Comparison of ENCODE assay signal across 18 cellular contexts in the genomic region with DNA sequence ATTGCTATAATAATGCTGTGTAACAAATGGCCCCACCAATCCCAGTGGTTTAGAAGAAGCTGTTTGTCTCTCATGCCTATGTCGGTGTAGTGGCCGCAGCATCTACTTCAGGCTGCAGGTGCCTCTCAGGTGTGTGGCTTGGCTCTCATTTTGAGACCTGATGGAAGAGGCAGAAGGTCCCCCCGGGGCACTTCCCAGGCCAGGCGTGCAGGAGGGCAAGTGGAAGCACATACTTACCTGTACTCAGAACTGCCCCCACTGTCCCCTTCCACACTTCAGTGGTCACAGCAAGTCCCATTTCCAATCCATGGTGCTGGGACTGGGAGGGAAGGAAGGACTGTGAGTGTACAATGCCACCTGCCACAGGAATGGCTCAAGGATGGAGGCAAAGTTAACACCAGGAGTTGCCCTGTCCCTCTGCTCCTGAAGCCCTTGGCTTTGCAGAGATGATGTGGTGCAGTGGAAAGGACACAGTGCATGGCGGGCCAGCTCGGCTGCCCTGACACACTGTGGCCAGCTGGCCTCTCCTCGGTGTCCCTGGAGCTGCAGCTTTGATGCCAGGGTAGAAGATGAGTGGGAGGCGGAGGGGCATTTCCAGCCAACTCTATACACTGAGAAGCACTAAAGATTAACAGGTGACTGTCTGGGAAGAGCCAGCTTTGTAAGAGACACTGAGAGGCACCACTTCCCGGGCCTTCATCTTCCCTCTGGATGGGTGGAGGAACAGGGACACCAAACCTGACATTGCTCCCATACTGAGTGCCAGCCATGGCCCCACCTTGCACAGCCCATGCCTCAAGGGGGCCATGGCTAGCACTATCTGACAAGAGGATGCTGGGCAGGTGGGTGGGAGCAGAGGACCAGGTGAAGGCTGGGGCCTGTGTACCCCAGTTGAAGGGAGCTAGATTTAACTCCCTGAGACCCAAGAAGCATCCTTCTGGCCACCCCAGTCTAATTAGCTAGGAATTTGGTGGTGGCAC.
DNase-seq lines count a peak whose midpoint lies in the region; ATAC-seq and TF ChIP-seq lines count a peak whose summit lies in the region.
"Had no signal": no experiment of that assay in that cellular context is flagged by ENCODE, and none has a peak within 500 bp of the region (broad histone marks: within the 10 kb centered on the region; RNA-seq: fewer than 3 reads in every experiment).

No MANE protein-coding gene starts in this region.

- in situ Hi-C loops in mammary epithelial cell (cut with MboI; ENCODE audit: low sequenced_read_pairs in 2 of 2) = no loop called here

- intact Hi-C loops in breast epithelium (cut with DNase I; ENCODE audit: low total_unique reads) (no loop called here), mammary epithelial cell (cut with micrococcal nuclease) (no loop called here), colonic mucosa (cut with DNase I) (no loop called here), aorta (cut with DNase I) (no loop called here)

- peaks cover 25 to 37% of the 10 kb centered on the region in 2 donors for H3K4me1 Mint-ChIP-seq in natural killer cell treated with Interleukin-12 subunit alpha and Interleukin-12 subunit beta and Interleukin-15 and Interleukin-18, amount 100 ng/mL, for 72 hours (ENCODE audit: low read depth in 2 of 2)

- no peak for TF ChIP-seq CTCF in breast epithelium (IDR thresholded peaks at IDR 0.05)
- no peak for TF ChIP-seq CTCF in mammary epithelial cell (conservative IDR thresholded peaks at IDR 0.05 in 1 of 2, IDR thresholded peaks at IDR 0.05 in 1 of 2; ENCODE audit: extremely low read depth in 1 of 2, insufficient read depth in 1 of 2, low read depth in 1 of 2, low read length in 2 of 2)
- TF ChIP-seq CTCF in colonic mucosa (IDR thresholded peaks at IDR 0.05) = no peak

- H3K79me2 ChIP-seq in mammary epithelial cell (ENCODE audit: insufficient read depth, low read length) = no peaks in the 10 kb centered on the region

- H2AFZ ChIP-seq in mammary epithelial cell (ENCODE audit: low read depth, low read length) = no peak overlapping the region
- H2AFZ ChIP-seq: neural progenitor cell, PC-9 had no signal

- 62% methylated on average over 8 of the region's 9 CpGs for WGBS in mammary epithelial cell (ENCODE audit: low coverage, missing lambda C conversion rate)
- 93 to 96% methylated on average over 9 of the region's 9 CpGs for WGBS in aorta, 2 donors

- no peaks in the 10 kb centered on the region for H4K20me1 ChIP-seq in mammary epithelial cell (ENCODE audit: insufficient read depth, low read length)

- no peaks in the 10 kb centered on the region for H3K9me3 Mint-ChIP-seq in natural killer cell treated with Interleukin-12 subunit alpha and Interleukin-12 subunit beta and Interleukin-15 and Interleukin-18, amount 100 ng/mL, for 72 hours
- H3K9me3 Mint-ChIP-seq: immature natural killer cell, neural progenitor cell had no signal

- peak overlapping the region; percentile 8 to 15 for H3K27ac Mint-ChIP-seq in natural killer cell treated with Interleukin-12 subunit alpha and Interleukin-12 subunit beta and Interleukin-15 and Interleukin-18, amount 100 ng/mL, for 72 hours
- H3K27ac Mint-ChIP-seq: mesothelial cell of epicardium had no signal

- H3K27ac ChIP-seq in breast epithelium (no peak overlapping the region), mammary epithelial cell (ENCODE audit: insufficient read depth, low read depth, low read length) (no peak overlapping the region), colonic mucosa (no peak overlapping the region), aorta (ENCODE audit: low read depth in 1 of 2, low read length in 2 of 2) (no peak overlapping the region)
- H3K27ac ChIP-seq: cardiac muscle cell, neural progenitor cell, PC-9, upper lobe of left lung had no signal

- H3K27me3 ChIP-seq in breast epithelium (no peaks in the 10 kb centered on the region), mammary epithelial cell (ENCODE audit: insufficient read depth, low read length) (no peaks in the 10 kb centered on the region), colonic mucosa (no peaks in the 10 kb centered on the region), aorta (ENCODE audit: control insufficient read depth in 1 of 2, insufficient read depth in 2 of 2, low read length in 1 of 2) (no peaks in the 10 kb centered on the region)
- H3K27me3 ChIP-seq: cardiac muscle cell, neural progenitor cell, upper lobe of left lung had no signal

- H3K4me3 ChIP-seq in breast epithelium = no peak overlapping the region
- H3K4me3 ChIP-seq in mammary epithelial cell (replicated peaks in 1 of 3; ENCODE audit: insufficient read depth in 1 of 3, low read depth in 2 of 3, low read length in 3 of 3) = no peak overlapping the region
- no peak overlapping the region for H3K4me3 ChIP-seq in colonic mucosa
- H3K4me3 ChIP-seq in aorta (ENCODE audit: low read length in 2 of 2) = no peak overlapping the region
- H3K4me3 ChIP-seq: cardiac muscle cell, neural progenitor cell, PC-9, upper lobe of left lung had no signal

- no peak for TF ChIP-seq POLR2A in breast epithelium (IDR thresholded peaks at IDR 0.05)

- H3K9me3 ChIP-seq in breast epithelium (peaks cover 0 to 6% of the 10 kb centered on the region in 2 donors), mammary epithelial cell (replicated peaks; ENCODE audit: insufficient read depth, low read length) (no peaks in the 10 kb centered on the region), colonic mucosa (no peaks in the 10 kb centered on the region), aorta (ENCODE audit: control insufficient read depth, low read length) (no peaks in the 10 kb centered on the region)
- H3K9me3 ChIP-seq: SK-N-SH, upper lobe of left lung had no signal

- H3K4me2 ChIP-seq in mammary epithelial cell (ENCODE audit: insufficient read depth, low read depth, low read length) = no peak overlapping the region
- H3K4me2 ChIP-seq: neural progenitor cell, PC-9, SK-N-SH had no signal

- peaks cover 4% of the 10 kb centered on the region for H3K36me3 Mint-ChIP-seq in natural killer cell treated with Interleukin-12 subunit alpha and Interleukin-12 subunit beta and Interleukin-15 and Interleukin-18, amount 100 ng/mL, for 72 hours
- H3K36me3 Mint-ChIP-seq: neural progenitor cell had no signal

- H3K4me3 Mint-ChIP-seq in natural killer cell treated with Interleukin-12 subunit alpha and Interleukin-12 subunit beta and Interleukin-15 and Interleukin-18, amount 100 ng/mL, for 72 hours = no peak overlapping the region
- H3K4me3 Mint-ChIP-seq: immature natural killer cell, mesothelial cell of epicardium, neural progenitor cell had no signal

- no peak for ATAC-seq in natural killer cell treated with Interleukin-12 subunit alpha and Interleukin-12 subunit beta and Interleukin-15 and Interleukin-18, amount 100 ng/mL, for 72 hours
- ATAC-seq in aorta (ENCODE audit: low FRiP score) = no peak
- no peak for ATAC-seq in GM21447 (IDR thresholded peaks at IDR 0.05; ENCODE audit: unreplicated experiment)

- H3K9ac ChIP-seq in mammary epithelial cell (ENCODE audit: insufficient read depth, low read length) = no peak overlapping the region
- no peak overlapping the region for H3K9ac ChIP-seq in colonic mucosa (ENCODE audit: low read depth in 2 of 2, low read length in 2 of 2)
- H3K9ac ChIP-seq: neural progenitor cell, SK-N-SH had no signal

- dilution Hi-C loops in mammary epithelial cell (cut with HindIII; ENCODE audit: low sequenced_read_pairs) = no loop called here

- CTCF ChIA-PET in mammary epithelial cell (lab: Charles Lee; ENCODE audit: low non-redundant PET) = interaction anchor here (0.5 kb wide), 1 partner anchor 1225 kb away, joined by 4 read pairs; no protein-coding TSS in a partner anchor

- H3K4me1 ChIP-seq in breast epithelium = no peaks in the 10 kb centered on the region
- H3K4me1 ChIP-seq in mammary epithelial cell (ENCODE audit: insufficient read depth, low read length) = no peaks in the 10 kb centered on the region
- H3K4me1 ChIP-seq in colonic mucosa = no peaks in the 10 kb centered on the region
- no peaks in the 10 kb centered on the region for H3K4me1 ChIP-seq in aorta (ENCODE audit: control insufficient read depth in 1 of 2, insufficient read depth in 2 of 2, low read length in 2 of 2)
- H3K4me1 ChIP-seq: neural progenitor cell had no signal

- no TSS peak for BruUV-seq in mammary epithelial cell (replicated peaks; lab: Mats Ljungman, UMichigan)

- DNase-seq in breast epithelium (ENCODE audit: low spot score in 2 of 2) (peak; percentile 14 to 42), mammary epithelial cell (no peak), colonic mucosa (peak; percentile 12), aorta (peak; percentile 27 to 60), dedifferentiated amniotic fluid mesenchymal stem cell (ENCODE audit: extremely low spot score) (no peak)
- DNase-seq in natural killer cell treated with Interleukin-12 subunit alpha and Interleukin-12 subunit beta and Interleukin-15 and Interleukin-18, amount 100 ng/mL, for 72 hours (ENCODE audit: low spot score) = peak; percentile 56
- DNase-seq: DMS79 treated with DMSO at 0.1 percent for 48 hours; immature natural killer cell; NCI-H1417 treated with DMSO at 0.1 percent for 48 hours; NCI-H82; PC-9; SK-N-SH; stimulated activated naive CD4-positive, alpha-beta T cell had no signal

- peaks cover 7 to 10% of the 10 kb centered on the region in 2 donors for H3K27me3 Mint-ChIP-seq in natural killer cell treated with Interleukin-12 subunit alpha and Interleukin-12 subunit beta and Interleukin-15 and Interleukin-18, amount 100 ng/mL, for 72 hours

- H3K36me3 ChIP-seq in breast epithelium = no peaks in the 10 kb centered on the region
- H3K36me3 ChIP-seq in mammary epithelial cell (ENCODE audit: insufficient read depth, low read length) = no peaks in the 10 kb centered on the region
- H3K36me3 ChIP-seq in colonic mucosa = no peaks in the 10 kb centered on the region
- H3K36me3 ChIP-seq in aorta (ENCODE audit: control insufficient read depth in 1 of 2, insufficient read depth in 2 of 2, low read length in 1 of 2) = no peaks in the 10 kb centered on the region
- H3K36me3 ChIP-seq: cardiac muscle cell, neural progenitor cell, upper lobe of left lung had no signal

Comparison
In these comparisons a context has a peak if more than half of its experiments do, and no peak if none do; other contexts are left out.
1. DNase-seq: peak in breast epithelium (2 of 2), colonic mucosa (single experiment), natural killer cell treated with Interleukin-12 subunit alpha and Interleukin-12 subunit beta and Interleukin-15 and Interleukin-18, amount 100 ng/mL, for 72 hours (single experiment) and aorta (2 of 2); none in mammary epithelial cell (single experiment) and dedifferentiated amniotic fluid mesenchymal stem cell (single experiment).